In the genomic region with DNA sequence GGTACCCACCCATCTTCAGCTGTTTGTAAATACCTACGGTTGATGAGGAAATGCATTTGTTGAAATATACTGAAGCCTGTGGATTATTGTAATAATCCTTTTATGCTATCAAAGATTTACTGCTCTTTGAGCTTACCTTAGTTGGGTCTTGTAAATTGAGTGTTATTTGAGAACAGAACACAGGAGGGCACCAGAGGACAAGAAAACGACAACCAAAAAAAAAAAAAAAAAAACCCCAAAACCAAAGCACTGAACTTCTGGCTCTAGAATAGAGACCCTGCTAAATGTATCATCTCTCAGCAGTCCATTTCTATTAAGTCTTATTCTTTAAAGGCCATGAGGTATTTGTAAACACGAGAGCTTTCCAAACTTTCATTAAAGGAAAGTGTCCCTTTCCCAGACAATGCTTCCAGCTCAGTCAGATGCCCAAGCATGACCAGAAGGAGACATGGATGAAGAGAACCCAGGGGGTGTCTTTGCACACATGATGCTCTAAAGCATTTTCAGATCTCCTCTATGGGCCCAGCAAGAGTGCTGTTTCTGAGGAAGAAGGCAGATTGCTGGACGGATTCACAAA, we compare ENCODE assay signal across 8 cellular contexts.
DNase-seq lines count a peak whose midpoint lies in the region; ATAC-seq, FAIRE-seq and TF ChIP-seq lines count a peak whose summit lies in the region.

No MANE protein-coding gene starts in this region.

- in situ Hi-C loops in GM13976 (cut with MboI; ENCODE audit: low sequenced_read_pairs, unreplicated experiment) = no loop called here

- no peaks in the 10 kb centered on the region for H3K4me1 ChIP-seq in A549
- no peaks in the 10 kb centered on the region for H3K4me1 ChIP-seq in tibial nerve

- H3K27ac ChIP-seq in A549 = no peak overlapping the region
- no peak overlapping the region for H3K27ac ChIP-seq in tibial nerve

- H3K27me3 ChIP-seq in tibial nerve = no peaks in the 10 kb centered on the region

- FAIRE-seq in A549 (lab: Jason Lieb, UNC) = no peak

- CTCF ChIA-PET in A549 (lab: Yijun Ruan, JAX) = interaction anchor here (0.5 to 2.7 kb wide), 33 partner anchors 9 to 1930 kb away, joined by 3 to 13 read pairs (median 3); no protein-coding TSS in a partner anchor

- TF ChIP-seq CTCF in A549 (IDR thresholded peaks at IDR 0.05) (peak; percentile 68), GM13976 (IDR thresholded peaks at IDR 0.05; ENCODE audit: borderline replicate concordance, control extremely low read depth, extremely low read depth, insufficient read depth, missing control alignments) (no peak), fibroblast of mammary gland (conservative IDR thresholded peaks at IDR 0.05; ENCODE audit: control insufficient read depth, insufficient read depth, low read depth, low read length) (peak; percentile 43), tibial nerve (IDR thresholded peaks at IDR 0.05) (peak in 4 of 5 experiments; percentile 8 to 29 (median 20))

- peak in 1 of 2 experiments; percentile 54; a peak in 4 of 6 replicates for ATAC-seq in A549
- ATAC-seq in HG02623 (IDR thresholded peaks at IDR 0.05; ENCODE audit: unreplicated experiment) = no peak

- WGBS in A549 (ENCODE audit: missing lambda C conversion rate) = 6% methylated on average over 4 of the region's 4 CpGs
- 22 to 23% methylated on average over 4 of the region's 4 CpGs for WGBS in tibial nerve, 2 donors

- TF ChIP-seq POLR2A in A549 (IDR thresholded peaks at IDR 0.05; ENCODE audit: low read length) (no peak), tibial nerve (IDR thresholded peaks at IDR 0.05) (no peak)

- TF ChIP-seq EP300 in A549 (IDR thresholded peaks at IDR 0.05) (no peak), tibial nerve (IDR thresholded peaks at IDR 0.05) (no peak)

- TF ChIP-seq RAD21 in A549 (conservative IDR thresholded peaks at IDR 0.05 in 1 of 2, IDR thresholded peaks at IDR 0.05 in 1 of 2) = peak; percentile 68 to 78

- H3K36me3 ChIP-seq in tibial nerve = no peaks in the 10 kb centered on the region

- H3K4me3 ChIP-seq in A549 = no peak overlapping the region
- no peak overlapping the region for H3K4me3 ChIP-seq in fibroblast of mammary gland (ENCODE audit: control insufficient read depth, low read depth, low read length)
- H3K4me3 ChIP-seq in tibial nerve = no peak overlapping the region

- peak; percentile 31 to 42 for DNase-seq in A549 (ENCODE audit: low read depth in 1 of 2, low spot score in 1 of 2)
- peak; percentile 38 for DNase-seq in GM13976 (ENCODE audit: low spot score)
- DNase-seq in NCI-H82 (lab: John Stamatoyannopoulos, UW) = peak; percentile 49
- peak; percentile 46 for DNase-seq in fibroblast of mammary gland (ENCODE audit: low read depth)
- no peak for DNase-seq in tibial nerve (ENCODE audit: low spot score in 2 of 2)
- DNase-seq in ureter (ENCODE audit: low spot score) = no peak
- DNase-seq in stimulated activated naive CD4-positive, alpha-beta T cell treated with Interleukin-2 at 50 U/mL for 16 hours (lab: John Stamatoyannopoulos, UW) = no peak

- H3K9me3 ChIP-seq in A549 (no peaks in the 10 kb centered on the region), tibial nerve (peaks cover 0 to 5% (median 0%) of the 10 kb centered on the region in 4 donors)

- POLR2A ChIA-PET in A549 (lab: Yijun Ruan, JAX) = no interaction called here

- H3K4me2 ChIP-seq in A549 = no peak overlapping the region

TF ChIP-seq in A549, 52 proteins besides CTCF, POLR2A, EP300 and RAD21:
- no peak for TF ChIP-seq PBX3 (IDR thresholded peaks at IDR 0.05)
- TF ChIP-seq SMC3 (IDR thresholded peaks at IDR 0.05) = peak; percentile 46; the same call in 1 of the 3 replicates

Comparison
In these comparisons a context has a peak if more than half of its experiments do, and no peak if none do; other contexts are left out.
1. DNase-seq: peak in A549 (2 of 2), GM13976 (single experiment), NCI-H82 (single experiment) and fibroblast of mammary gland (single experiment); none in tibial nerve (0 of 2), ureter (single experiment) and stimulated activated naive CD4-positive, alpha-beta T cell treated with Interleukin-2 at 50 U/mL for 16 hours (single experiment).